8 cellular contexts compared by ENCODE assay signal in genomic region chr5:69559908-69560330, GRCh38. TPM values are rescaled to one million over a fixed set of nuclear protein-coding genes. Genes with fewer than 3 reads are reported as not detected.
A peak's percentile ranks its signal among the peaks of the same experiment; 100 is the strongest.
DNase-seq lines count a peak whose midpoint lies in the region; ATAC-seq, FAIRE-seq and TF ChIP-seq lines count a peak whose summit lies in the region.
"Not testable (repeated sequence)": the region's sequence is repeated elsewhere in the genome, so short reads cannot be mapped to it uniquely, and the experiment has no call there.

GTF2H2C (plus strand) TSS chr5:69560191; CDS start chr5:69565133, 4,942 bp downstream.

- intact Hi-C loops in endothelial cell of umbilical vein (cut with micrococcal nuclease), result not testable (repeated sequence)

- not testable (repeated sequence) for H3K27me3 ChIP-seq in endothelial cell of umbilical vein (ENCODE audit: control insufficient read depth in 2 of 2, insufficient read depth in 2 of 2, low read length in 2 of 2)

- not testable (repeated sequence) for H3K9ac ChIP-seq in endothelial cell of umbilical vein (replicated peaks; ENCODE audit: extremely low read depth, insufficient read depth, low read length)

- dilution Hi-C loops in endothelial cell of umbilical vein (cut with MboI; ENCODE audit: extremely low pct_ligation_motif_present, low sequenced_read_pairs), result not testable (repeated sequence)

- H3K27ac Mint-ChIP-seq in activated T-cell treated with anti-CD3 and anti-CD28 coated beads, Interleukin-2, amount 50 U/mL, for 72 hours, result peak within 1 kb of the TSS; percentile 96

- peak within 1 kb of the TSS; percentile 76 for H2AFZ ChIP-seq in endothelial cell of umbilical vein (ENCODE audit: low read depth, low read length)

- H3K9me3 Mint-ChIP-seq in activated T-cell treated with anti-CD3 and anti-CD28 coated beads, Interleukin-2, amount 50 U/mL, for 72 hours, result not testable (repeated sequence)

- not testable (repeated sequence) for FAIRE-seq in endothelial cell of umbilical vein (lab: Jason Lieb, UNC)

- not testable (repeated sequence) for H3K36me3 Mint-ChIP-seq in activated T-cell treated with anti-CD3 and anti-CD28 coated beads, Interleukin-2, amount 50 U/mL, for 72 hours (ENCODE audit: insufficient read depth in 2 of 2)

- CTCF ChIA-PET in endothelial cell of umbilical vein (lab: Charles Lee), result not testable (repeated sequence)

- in situ Hi-C loops in ACHN (cut with HindIII; ENCODE audit: low pct_ligation_motif_present, low pct_unique_long_range_greater_than_20kb, low sequenced_read_pairs), result not testable (repeated sequence)

- POLR2A ChIA-PET in endothelial cell of umbilical vein (lab: Charles Lee), result not testable (repeated sequence)

- ATAC-seq in GM19023 (IDR thresholded peaks at IDR 0.05; ENCODE audit: unreplicated experiment) (peak; percentile 96), HG03039 (IDR thresholded peaks at IDR 0.05; ENCODE audit: unreplicated experiment) (peak; percentile 95)
- peak; percentile 100 for ATAC-seq in activated T-cell treated with anti-CD3 and anti-CD28 coated beads, Interleukin-2, amount 50 U/mL, for 72 hours (replicated peaks in 1 of 2)

- H3K27me3 Mint-ChIP-seq in activated T-cell treated with anti-CD3 and anti-CD28 coated beads, Interleukin-2, amount 50 U/mL, for 72 hours (ENCODE audit: low read depth), result not testable (repeated sequence)

- not testable (repeated sequence) for H4K20me1 ChIP-seq in endothelial cell of umbilical vein (replicated peaks; ENCODE audit: control insufficient read depth, extremely low read depth, insufficient read depth, low read length)

- H3K4me1 ChIP-seq in endothelial cell of umbilical vein (ENCODE audit: control insufficient read depth, extremely low read depth, insufficient read depth, low read length), result not testable (repeated sequence)

- H3K4me2 ChIP-seq in endothelial cell of umbilical vein (ENCODE audit: insufficient read depth, low read length), result peak within 1 kb of the TSS; percentile 58

- H3K27ac ChIP-seq in endothelial cell of umbilical vein (ENCODE audit: insufficient read depth, low read depth, low read length), result not testable (repeated sequence)

- H3K4me3 Mint-ChIP-seq in activated T-cell treated with anti-CD3 and anti-CD28 coated beads, Interleukin-2, amount 50 U/mL, for 72 hours, result peak within 1 kb of the TSS; percentile 91 to 94

- not testable (repeated sequence) for TF ChIP-seq CTCF in endothelial cell of umbilical vein (IDR thresholded peaks at IDR 0.05; ENCODE audit: extremely low read depth in 1 of 2, insufficient read depth in 1 of 2, low read depth in 1 of 2, low read length in 2 of 2)

- not testable (repeated sequence) for H3K9me1 ChIP-seq in endothelial cell of umbilical vein (replicated peaks; ENCODE audit: control insufficient read depth, extremely low read depth, insufficient read depth, low read length)

- DNase-seq in ACHN (peak; percentile 75), RKO (ENCODE audit: low spot score) (peak; percentile 82), endothelial cell of umbilical vein (ENCODE audit: low read depth, low spot score) (peak; percentile 41), lung microvascular endothelial cell (ENCODE audit: low read depth in 2 of 2) (peak; percentile 17 to 57)
- peak; percentile 75 to 79 for DNase-seq in activated T-cell treated with anti-CD3 and anti-CD28 coated beads, Interleukin-2, amount 50 U/mL, for 72 hours
- peak; percentile 56 to 60 for DNase-seq in stimulated activated CD4-positive, alpha-beta T cell treated with anti-CD3 and anti-CD28 coated beads, Interleukin-15, amount 100 ng/mL, for 48 hours (ENCODE audit: low read depth in 2 of 2)

- not testable (repeated sequence) for H3K4me1 Mint-ChIP-seq in activated T-cell treated with anti-CD3 and anti-CD28 coated beads, Interleukin-2, amount 50 U/mL, for 72 hours (ENCODE audit: low read depth)

- peak within 1 kb of the TSS; percentile 23 to 63 (median 55) for H3K4me3 ChIP-seq in endothelial cell of umbilical vein (replicated peaks in 1 of 3; ENCODE audit: insufficient read depth in 1 of 3, low read depth in 1 of 3, low read length in 3 of 3)

- H3K36me3 ChIP-seq in endothelial cell of umbilical vein (ENCODE audit: control insufficient read depth in 2 of 2, extremely low read depth in 1 of 2, insufficient read depth in 2 of 2, low read length in 2 of 2), result not testable (repeated sequence)

- BruUV-seq in endothelial cell of umbilical vein (replicated peaks; lab: Mats Ljungman, UMichigan), result not testable (repeated sequence)

- not testable (repeated sequence) for H3K9me3 ChIP-seq in endothelial cell of umbilical vein (replicated peaks; ENCODE audit: control insufficient read depth, insufficient read depth, low read length)

- not testable (repeated sequence) for H3K79me2 ChIP-seq in endothelial cell of umbilical vein (ENCODE audit: control insufficient read depth, insufficient read depth, low read length)

- TF ChIP-seq POLR2A in endothelial cell of umbilical vein (IDR thresholded peaks at IDR 0.05; ENCODE audit: low read depth, low read length), result peak; percentile 34

TF ChIP-seq in endothelial cell of umbilical vein, 7 proteins besides CTCF, POLR2A, EP300 and RAD21:
- peak; percentile 34 for TF ChIP-seq POLR2AphosphoS5 (IDR thresholded peaks at IDR 0.05; ENCODE audit: insufficient read depth, low read depth, low read length)
TF ChIP-seq in endothelial cell of umbilical vein: peak in this region for 1; not testable (repeated sequence) for 6.

RNA-seq across cellular contexts. Expression of gene GTF2H2C, which starts in this region (rescaled TPM):
- total RNA-seq in activated T-cell treated with anti-CD3 and anti-CD28 coated beads, Interleukin-2, amount 50 U/mL, for 72 hours, result 10 to 100 TPM; 44.4 to 54.3 TPM
- total RNA-seq in endothelial cell of umbilical vein (28.9 and 46.1 TPM in 2 replicates), lung microvascular endothelial cell (16.5 and 18.5 TPM in 2 replicates)
- polyA plus RNA-seq in endothelial cell of umbilical vein, result 9.9 and 10.2 TPM in 2 replicates
- 17.1 and 17.2 TPM in 2 replicates for polyA plus RNA-seq in endothelial cell of umbilical vein (2011; cell fraction: cytosol; rRNA removed)
- polyA plus RNA-seq in endothelial cell of umbilical vein (2011; cell fraction: nucleus; rRNA removed), result 24.1 and 29.7 TPM in 2 replicates
- polyA plus RNA-seq in endothelial cell of umbilical vein (2012), result 13.5 and 22.2 TPM in 2 replicates
- 24.7 and 26.8 TPM in 2 replicates for polyA minus RNA-seq in endothelial cell of umbilical vein
- polyA minus RNA-seq in endothelial cell of umbilical vein (2011; cell fraction: cytosol; rRNA and poly(A)+ RNA removed), result 9.5 TPM
- polyA minus RNA-seq in endothelial cell of umbilical vein (2011; cell fraction: nucleus; rRNA and poly(A)+ RNA removed), result 18.6 and 26.9 TPM in 2 replicates
